ENCODE assay signal across 29 cellular contexts in genomic region chr10:105634283-105634682, GRCh38.
"Had no signal": no experiment of that assay in that cellular context is flagged by ENCODE, and none has a peak within 500 bp of the region (broad histone marks: within the 10 kb centered on the region; RNA-seq: fewer than 3 reads in every experiment).

No MANE protein-coding gene starts in this region.

- DNase-seq: naive thymus-derived CD8-positive, alpha-beta T cell; nephron progenitor cell; nucleus accumbens; posterior cingulate gyrus; psoas muscle; right cardiac atrium; right lobe of liver; sigmoid colon; spleen; stimulated activated CD4-positive, alpha-beta T cell treated with anti-CD3 and anti-CD28 coated beads, Interleukin-12 subunit alpha, Interleukin-12 subunit beta, amount 100 ng/mL, for 4 hours; stimulated activated CD4-positive, alpha-beta T cell treated with anti-CD3 and anti-CD28 coated beads, Interleukin-1b, Interleukin-23, amount 100 ng/mL, for 48 hours; stimulated activated CD4-positive, alpha-beta T cell treated with anti-CD3 and anti-CD28 coated beads, Interleukin-4, amount 100 ng/mL, for 1 hour; stimulated activated CD4-positive, alpha-beta T cell treated with anti-CD3 and anti-CD28 coated beads, Interleukin-4, amount 100 ng/mL, for 4 hours; stimulated activated CD8-positive, alpha-beta memory T cell treated with anti-CD3 and anti-CD28 coated beads, Interleukin-4, amount 100 ng/mL, for 48 hours; stimulated activated naive CD4-positive, alpha-beta T cell; stimulated activated naive CD8-positive, alpha-beta T cell treated with anti-CD3 and anti-CD28 coated beads, Interleukin-15, amount 100 ng/mL, for 72 hours; stimulated activated naive CD8-positive, alpha-beta T cell treated with anti-CD3 and anti-CD28 coated beads, Interleukin-15, Interleukin-2, amounts not matched to agents 100 U/mL and 50 U/mL, for 24 hours; substantia nigra; testis; tibial artery; transverse colon; upper lobe of right lung; uterus had no signal

- H3K9me3 ChIP-seq: neutrophil, psoas muscle, right lobe of liver, testis, tibial artery, transverse colon, upper lobe of right lung, uterus had no signal

- H3K36me3 ChIP-seq: neutrophil, right lobe of liver, sigmoid colon, spleen, suprapubic skin, tibial artery, transverse colon, upper lobe of right lung, uterus had no signal

- H3K27me3 ChIP-seq: neutrophil, right lobe of liver, sigmoid colon, spleen, suprapubic skin, testis, tibial artery, transverse colon, upper lobe of right lung, uterus had no signal

- H3K27ac ChIP-seq: neutrophil, parathyroid adenoma, psoas muscle, right lobe of liver, sigmoid colon, spleen, suprapubic skin, testis, tibial artery, transverse colon, upper lobe of right lung, uterus had no signal

- H3K4me1 ChIP-seq: parathyroid adenoma, psoas muscle, right lobe of liver, sigmoid colon, spleen, suprapubic skin, testis, tibial artery, upper lobe of right lung, uterus had no signal

- H3K4me3 ChIP-seq: psoas muscle, right lobe of liver, sigmoid colon, smooth muscle cell, spleen, suprapubic skin, testis, tibial artery, transverse colon, upper lobe of right lung, uterus had no signal

- ATAC-seq: naive thymus-derived CD8-positive, alpha-beta T cell; natural killer cell treated with Interleukin-12 subunit alpha and Interleukin-12 subunit beta and Interleukin-15 and Interleukin-18, amount 100 ng/mL, for 72 hours; psoas muscle; right cardiac atrium; right lobe of liver; stimulated activated memory B cell treated with anti-CD40 and anti-IgM and Interleukin-4, amounts not matched to agents 10 μg/mL and 1 μg/mL and 100 μg/mL, for 72 hours; stimulated activated naive CD8-positive, alpha-beta T cell treated with anti-CD3 and anti-CD28 coated beads, Interleukin-15, amount 100 ng/mL, for 72 hours; stimulated activated naive CD8-positive, alpha-beta T cell treated with anti-CD3 and anti-CD28 coated beads, Interleukin-15, Interleukin-2, amounts not matched to agents 100 U/mL and 50 U/mL, for 24 hours; upper lobe of right lung had no signal
